ENCODE assay signal across 8 cellular contexts in genomic region chr14:21437063-21437901, GRCh38. TPM values are rescaled to one million over a fixed set of nuclear protein-coding genes. Genes with fewer than 3 reads are reported as not detected.
DNase-seq lines count a peak whose midpoint lies in the region; ATAC-seq and TF ChIP-seq lines count a peak whose summit lies in the region.

No MANE protein-coding gene starts in this region.

- POLR2A ChIA-PET in naive thymus-derived CD8-positive, alpha-beta T cell (lab: Charles Lee): interaction anchor here (0.5 to 3.2 kb wide), 17 partner anchors 9 to 1885 kb away, joined by 3 to 137 read pairs (median 4); partner anchors contain the start of genes CHD8, METTL3, PABPN1 and RAB2B

- peak overlapping the region; percentile 79 for H3K27ac Mint-ChIP-seq in activated T-helper 2 cell treated with anti-CD3 and anti-CD28 coated beads, Interferon-gamma antibody, Interleukin-2, Interleukin-4, amounts not matched to agents 10 μg/mL and 5 μg/mL and 100 μg/mL, durations not matched to agents 14 hours and 24 hours and 36 hours
- peak overlapping the region; percentile 90 to 98 (median 96) for H3K27ac Mint-ChIP-seq in naive thymus-derived CD8-positive, alpha-beta T cell
- peak overlapping the region; percentile 92 for H3K27ac Mint-ChIP-seq in stimulated activated naive B cell treated with anti-CD40 and anti-IgM and Interleukin-4, amounts not matched to agents 10 μg/mL and 1 μg/mL and 100 μg/mL, for 72 hours

- peak; percentile 97 to 98 for ATAC-seq in naive thymus-derived CD8-positive, alpha-beta T cell
- peak; percentile 99 for ATAC-seq in stimulated activated naive B cell treated with anti-CD40 and anti-IgM and Interleukin-4, amounts not matched to agents 10 μg/mL and 1 μg/mL and 100 μg/mL, for 72 hours (replicated peaks)

- peak overlapping the region; percentile 88 for H3K4me3 Mint-ChIP-seq in activated T-helper 2 cell treated with anti-CD3 and anti-CD28 coated beads, Interferon-gamma antibody, Interleukin-2, Interleukin-4, amounts not matched to agents 10 μg/mL and 5 μg/mL and 100 μg/mL, durations not matched to agents 14 hours and 24 hours and 36 hours (ENCODE audit: low read depth)
- H3K4me3 Mint-ChIP-seq in naive thymus-derived CD8-positive, alpha-beta T cell: peak overlapping the region; percentile 88 to 97 (median 95)
- peak overlapping the region; percentile 85 to 89 for H3K4me3 Mint-ChIP-seq in stimulated activated naive B cell treated with anti-CD40 and anti-IgM and Interleukin-4, amounts not matched to agents 10 μg/mL and 1 μg/mL and 100 μg/mL, for 72 hours

- no peaks in the 10 kb centered on the region for H3K9me3 Mint-ChIP-seq in activated T-helper 2 cell treated with anti-CD3 and anti-CD28 coated beads, Interferon-gamma antibody, Interleukin-2, Interleukin-4, amounts not matched to agents 10 μg/mL and 5 μg/mL and 100 μg/mL, durations not matched to agents 14 hours and 24 hours and 36 hours
- H3K9me3 Mint-ChIP-seq in naive thymus-derived CD8-positive, alpha-beta T cell: no peaks in the 10 kb centered on the region
- no peaks in the 10 kb centered on the region for H3K9me3 Mint-ChIP-seq in stimulated activated naive B cell treated with anti-CD40 and anti-IgM and Interleukin-4, amounts not matched to agents 10 μg/mL and 1 μg/mL and 100 μg/mL, for 72 hours

- H3K4me3 ChIP-seq in LNCaP clone FGC (ENCODE audit: low read depth, low read length) (peak overlapping the region; percentile 66), fibroblast of mammary gland (ENCODE audit: control insufficient read depth, low read depth, low read length) (peak overlapping the region; percentile 91)

- peaks cover 54% of the 10 kb centered on the region for H3K4me1 Mint-ChIP-seq in activated T-helper 2 cell treated with anti-CD3 and anti-CD28 coated beads, Interferon-gamma antibody, Interleukin-2, Interleukin-4, amounts not matched to agents 10 μg/mL and 5 μg/mL and 100 μg/mL, durations not matched to agents 14 hours and 24 hours and 36 hours (ENCODE audit: low read depth)
- peaks cover 40 to 81% (median 75%) of the 10 kb centered on the region in 4 donors for H3K4me1 Mint-ChIP-seq in naive thymus-derived CD8-positive, alpha-beta T cell
- peaks cover 36 to 72% of the 10 kb centered on the region in 2 donors for H3K4me1 Mint-ChIP-seq in stimulated activated naive B cell treated with anti-CD40 and anti-IgM and Interleukin-4, amounts not matched to agents 10 μg/mL and 1 μg/mL and 100 μg/mL, for 72 hours

- intact Hi-C loops in activated T-helper 2 cell treated with anti-CD3 and anti-CD28 coated beads, Interferon-gamma antibody, Interleukin-2, Interleukin-4, amounts not matched to agents 10 μg/mL and 5 μg/mL and 100 μg/mL, durations not matched to agents 14 hours and 24 hours and 36 hours (cut with micrococcal nuclease): loop anchor here (1.0 to 2.0 kb wide), 4 partner anchors 19 to 53 kb away; partner anchors contain the start of genes CHD8, SUPT16H and TOX4

- DNase-seq in EL (peak; percentile 99), H4 (ENCODE audit: low spot score) (peak; percentile 97), LNCaP clone FGC (ENCODE audit: low read depth) (peak; percentile 98), RPMI8226 (peak; percentile 97), fibroblast of mammary gland (ENCODE audit: low read depth) (peak; percentile 99)
- DNase-seq in activated T-helper 2 cell treated with anti-CD3 and anti-CD28 coated beads, Interferon-gamma antibody, Interleukin-2, Interleukin-4, amounts not matched to agents 10 μg/mL and 5 μg/mL and 100 μg/mL, durations not matched to agents 14 hours and 24 hours and 36 hours (ENCODE audit: low spot score): peak; percentile 95
- peak; percentile 97 to 100 (median 99) for DNase-seq in naive thymus-derived CD8-positive, alpha-beta T cell
- DNase-seq in stimulated activated naive B cell treated with anti-CD40 and anti-IgM and Interleukin-4, amounts not matched to agents 10 μg/mL and 1 μg/mL and 100 μg/mL, for 72 hours: peak; percentile 97

- peaks cover 38% of the 10 kb centered on the region for H3K36me3 Mint-ChIP-seq in activated T-helper 2 cell treated with anti-CD3 and anti-CD28 coated beads, Interferon-gamma antibody, Interleukin-2, Interleukin-4, amounts not matched to agents 10 μg/mL and 5 μg/mL and 100 μg/mL, durations not matched to agents 14 hours and 24 hours and 36 hours (ENCODE audit: low read depth)
- H3K36me3 Mint-ChIP-seq in naive thymus-derived CD8-positive, alpha-beta T cell: peaks cover 0 to 16% (median 0%) of the 10 kb centered on the region in 3 donors
- peaks cover 17 to 34% of the 10 kb centered on the region in 2 donors for H3K36me3 Mint-ChIP-seq in stimulated activated naive B cell treated with anti-CD40 and anti-IgM and Interleukin-4, amounts not matched to agents 10 μg/mL and 1 μg/mL and 100 μg/mL, for 72 hours

- H3K27me3 Mint-ChIP-seq in activated T-helper 2 cell treated with anti-CD3 and anti-CD28 coated beads, Interferon-gamma antibody, Interleukin-2, Interleukin-4, amounts not matched to agents 10 μg/mL and 5 μg/mL and 100 μg/mL, durations not matched to agents 14 hours and 24 hours and 36 hours (ENCODE audit: low read depth): no peaks in the 10 kb centered on the region
- no peaks in the 10 kb centered on the region for H3K27me3 Mint-ChIP-seq in naive thymus-derived CD8-positive, alpha-beta T cell
- H3K27me3 Mint-ChIP-seq in stimulated activated naive B cell treated with anti-CD40 and anti-IgM and Interleukin-4, amounts not matched to agents 10 μg/mL and 1 μg/mL and 100 μg/mL, for 72 hours: no peaks in the 10 kb centered on the region

- TF ChIP-seq CTCF in LNCaP clone FGC (IDR thresholded peaks at IDR 0.05; ENCODE audit: control insufficient read depth, extremely low read depth, insufficient read depth) (no peak), fibroblast of mammary gland (conservative IDR thresholded peaks at IDR 0.05; ENCODE audit: control insufficient read depth, insufficient read depth, low read depth, low read length) (no peak)

RNA-seq across cellular contexts. Expression of gene CHD8, which starts 18.6 kb away (rescaled TPM):
- total RNA-seq in H4 (2014; rRNA removed; shearing (Covaris generic)): 19.5 and 26.5 TPM in 2 replicates
- 120 and 124 TPM in 2 replicates for total RNA-seq in activated T-helper 2 cell treated with anti-CD3 and anti-CD28 coated beads, Interferon-gamma antibody, Interleukin-2, Interleukin-4, amounts not matched to agents 10 μg/mL and 5 μg/mL and 100 μg/mL, durations not matched to agents 14 hours and 24 hours and 36 hours
- total RNA-seq in naive thymus-derived CD8-positive, alpha-beta T cell: 100 to 1,000 TPM; 136 to 146 TPM
- polyA plus RNA-seq in naive thymus-derived CD8-positive, alpha-beta T cell: 10 to 100 TPM; 20.7 to 34.9 (median 29.4) TPM

RNA-seq across cellular contexts. Expression of gene RAB2B, which starts 39.5 kb away (rescaled TPM):
- 17.5 and 22.9 TPM in 2 replicates for total RNA-seq in H4 (2014; rRNA removed; shearing (Covaris generic))
- 27.4 and 30.5 TPM in 2 replicates for total RNA-seq in activated T-helper 2 cell treated with anti-CD3 and anti-CD28 coated beads, Interferon-gamma antibody, Interleukin-2, Interleukin-4, amounts not matched to agents 10 μg/mL and 5 μg/mL and 100 μg/mL, durations not matched to agents 14 hours and 24 hours and 36 hours
- 10 to 100 TPM; 28.5 to 29.2 TPM for total RNA-seq in naive thymus-derived CD8-positive, alpha-beta T cell
- 10 to 100 TPM in 1 of 3 donors, 1 to 10 TPM in 2; 8.7 to 11.0 (median 9.9) TPM for polyA plus RNA-seq in naive thymus-derived CD8-positive, alpha-beta T cell

RNA-seq across cellular contexts. Expression of gene TOX4, which starts 39.7 kb away (rescaled TPM):
- total RNA-seq in H4 (2014; rRNA removed; shearing (Covaris generic)): 12.7 and 14.3 TPM in 2 replicates
- 68.1 and 70.1 TPM in 2 replicates for total RNA-seq in activated T-helper 2 cell treated with anti-CD3 and anti-CD28 coated beads, Interferon-gamma antibody, Interleukin-2, Interleukin-4, amounts not matched to agents 10 μg/mL and 5 μg/mL and 100 μg/mL, durations not matched to agents 14 hours and 24 hours and 36 hours
- total RNA-seq in naive thymus-derived CD8-positive, alpha-beta T cell: 10 to 100 TPM; 86.2 to 90.2 TPM
- 10 to 100 TPM; 68.6 to 87.5 (median 75.8) TPM for polyA plus RNA-seq in naive thymus-derived CD8-positive, alpha-beta T cell

RNA-seq across cellular contexts. Expression of gene SUPT16H, which starts 53.5 kb away (rescaled TPM):
- total RNA-seq in H4 (2014; rRNA removed; shearing (Covaris generic)): 88.6 and 104 TPM in 2 replicates
- total RNA-seq in activated T-helper 2 cell treated with anti-CD3 and anti-CD28 coated beads, Interferon-gamma antibody, Interleukin-2, Interleukin-4, amounts not matched to agents 10 μg/mL and 5 μg/mL and 100 μg/mL, durations not matched to agents 14 hours and 24 hours and 36 hours: 161 and 168 TPM in 2 replicates
- total RNA-seq in naive thymus-derived CD8-positive, alpha-beta T cell: 10 to 100 TPM; 89.4 to 98.1 TPM
- polyA plus RNA-seq in naive thymus-derived CD8-positive, alpha-beta T cell: 10 to 100 TPM; 66.8 to 72.3 (median 70.2) TPM

Comparison
In these comparisons a context has a peak if more than half of its experiments do, and no peak if none do; other contexts are left out.
1. Peak in every context shown above with its lines: DNase-seq, ATAC-seq and H3K4me3 ChIP-seq.